In the genomic region with DNA sequence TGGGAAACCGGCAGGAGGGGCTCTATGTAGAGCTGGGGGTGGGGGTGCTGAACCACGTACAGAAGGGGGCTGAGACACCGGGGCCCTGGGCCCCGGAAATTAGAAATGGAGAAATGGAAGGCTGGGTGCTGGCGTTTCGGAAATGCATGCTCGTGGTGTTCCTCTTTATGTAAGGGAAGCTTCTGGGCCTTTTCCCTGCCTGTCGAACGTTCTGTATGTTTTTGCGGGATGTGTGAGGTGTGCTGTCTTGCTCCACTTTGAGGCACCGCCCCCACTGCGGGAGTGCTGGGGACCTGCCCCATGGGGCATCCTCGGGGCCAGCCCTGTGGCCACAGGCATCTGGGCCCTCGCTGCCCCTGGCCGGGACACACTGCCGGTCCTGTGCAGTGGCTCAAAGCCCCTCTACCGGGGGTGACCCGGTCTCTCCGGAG, we compare ENCODE assay signal across 15 cellular contexts. TPM values are rescaled to one million over a fixed set of nuclear protein-coding genes. Genes with fewer than 3 reads are reported as not detected.
DNase-seq lines count a peak whose midpoint lies in the region; ATAC-seq, FAIRE-seq and TF ChIP-seq lines count a peak whose summit lies in the region.
"Had no signal": no experiment of that assay in that cellular context is flagged by ENCODE, and none has a peak within 500 bp of the region (broad histone marks: within the 10 kb centered on the region; RNA-seq: fewer than 3 reads in every experiment).

No MANE protein-coding gene starts in this region.

- H3K4me3 Mint-ChIP-seq in glutamatergic neuron (ENCODE audit: unreplicated experiment), result no peak overlapping the region

- no peak for TF ChIP-seq RAD21 in HepG2 (CRISPR knock-in tag; IDR thresholded peaks at IDR 0.05)

- no peaks in the 10 kb centered on the region for H3K36me3 ChIP-seq in right lobe of liver
- no peaks in the 10 kb centered on the region for H3K36me3 ChIP-seq in HepG2 (replicated peaks in 1 of 2; ENCODE audit: control insufficient read depth in 1 of 2, insufficient read depth in 2 of 2, low read length in 2 of 2)
- H3K36me3 ChIP-seq in mesodermal cell (ENCODE audit: control insufficient read depth, insufficient read depth, low read length), result no peaks in the 10 kb centered on the region
- H3K36me3 ChIP-seq in upper lobe of right lung, result no peaks in the 10 kb centered on the region
- H3K36me3 ChIP-seq: BE2C, esophagus squamous epithelium had no signal

- POLR2A ChIA-PET in HepG2 (lab: Yijun Ruan, JAX), result no interaction called here
- POLR2A ChIA-PET in GM10248 (lab: Yijun Ruan, JAX), result no interaction called here

- peaks cover 5% of the 10 kb centered on the region for H3K9me3 Mint-ChIP-seq in glutamatergic neuron (ENCODE audit: unreplicated experiment)

- H3K4me3 ChIP-seq in right lobe of liver (no peak overlapping the region), HepG2 (replicated peaks in 1 of 3; ENCODE audit: insufficient read depth in 1 of 3, low read depth in 2 of 3, low read length in 3 of 3) (no peak overlapping the region), coronary artery (peak overlapping the region; percentile 65), mesodermal cell (ENCODE audit: extremely low read depth, insufficient read depth, low read length, poor library complexity, severe bottlenecking) (peak overlapping the region; percentile 28), upper lobe of right lung (peak overlapping the region; percentile 25)

- no peak for FAIRE-seq in HepG2 (lab: Jason Lieb, UNC)

- H3K27me3 Mint-ChIP-seq in glutamatergic neuron (ENCODE audit: unreplicated experiment), result peaks cover 23% of the 10 kb centered on the region

- H3K36me3 Mint-ChIP-seq in glutamatergic neuron (ENCODE audit: unreplicated experiment), result no peaks in the 10 kb centered on the region

- H3K27ac Mint-ChIP-seq in glutamatergic neuron (ENCODE audit: unreplicated experiment), result no peak overlapping the region

- DNase-seq in right lobe of liver, result no peak
- no peak for DNase-seq in HepG2 (ENCODE audit: low spot score)
- no peak for DNase-seq in coronary artery (ENCODE audit: low spot score)
- DNase-seq in upper lobe of right lung, result no peak
- no peak for DNase-seq in GM10248 (ENCODE audit: extremely low spot score)
- DNase-seq in glutamatergic neuron, result no peak
- DNase-seq: BE2C, caudate nucleus, esophagus squamous epithelium, NCI-H1930 had no signal

- in situ Hi-C loops in HepG2 (cut with HindIII; ENCODE audit: extremely low pct_ligation_motif_present, low pct_unique_long_range_greater_than_20kb), result no loop called here

- ATAC-seq in right lobe of liver (peak; percentile 12 to 46 (median 30)), HepG2 (no peak), upper lobe of right lung (peak; percentile 25), GM18505 (IDR thresholded peaks at IDR 0.05; ENCODE audit: unreplicated experiment) (no peak)

- H3K4me1 ChIP-seq in right lobe of liver (peaks cover 0 to 9% (median 0%) of the 10 kb centered on the region in 4 donors), HepG2 (ENCODE audit: insufficient read depth, low read length) (no peaks in the 10 kb centered on the region), mesodermal cell (ENCODE audit: control insufficient read depth, insufficient read depth, low read length, poor library complexity, severe bottlenecking) (peaks cover 19% of the 10 kb centered on the region), upper lobe of right lung (peaks cover 14% of the 10 kb centered on the region)
- H3K4me1 ChIP-seq: BE2C, parathyroid adenoma had no signal

- H3K27me3 ChIP-seq in right lobe of liver (peaks cover 0 to 4% of the 10 kb centered on the region in 2 donors), HepG2 (ENCODE audit: control insufficient read depth in 1 of 2, insufficient read depth in 2 of 2, low read length in 2 of 2) (peaks cover 13 to 66% of the 10 kb centered on the region in 2 experiments), upper lobe of right lung (peaks cover 78% of the 10 kb centered on the region)

- no peak overlapping the region for H3K4me2 ChIP-seq in HepG2 (ENCODE audit: low read depth, low read length)

- no peaks in the 10 kb centered on the region for H3K79me2 ChIP-seq in HepG2 (ENCODE audit: insufficient read depth, low read length)
- H3K79me2 ChIP-seq: parathyroid adenoma had no signal

- no peak for TF ChIP-seq EP300 in HepG2 (IDR thresholded peaks at IDR 0.05; ENCODE audit: low read depth in 2 of 2, low read length in 2 of 2)
- no peak for TF ChIP-seq EP300 in HepG2 (CRISPR knock-in tag; IDR thresholded peaks at IDR 0.05; ENCODE audit: borderline replicate concordance)

- H3K27ac ChIP-seq in right lobe of liver, result no peak overlapping the region
- no peak overlapping the region for H3K27ac ChIP-seq in HepG2 (ENCODE audit: extremely low read length, insufficient read depth, low read length)
- peak overlapping the region in 1 of 2 donors; percentile 71 for H3K27ac ChIP-seq in coronary artery
- H3K27ac ChIP-seq in mesodermal cell (ENCODE audit: low read depth, low read length, severe bottlenecking), result no peak overlapping the region
- peak overlapping the region; percentile 63 for H3K27ac ChIP-seq in upper lobe of right lung
- H3K27ac ChIP-seq: parathyroid adenoma had no signal

- no peaks in the 10 kb centered on the region for H3K9me3 ChIP-seq in right lobe of liver
- H3K9me3 ChIP-seq in HepG2 (ENCODE audit: low read length), result no peaks in the 10 kb centered on the region
- no peaks in the 10 kb centered on the region for H3K9me3 ChIP-seq in mesodermal cell (ENCODE audit: control insufficient read depth, low read length)
- no peaks in the 10 kb centered on the region for H3K9me3 ChIP-seq in upper lobe of right lung
- H3K9me3 ChIP-seq: BE2C, esophagus squamous epithelium had no signal

- intact Hi-C loops in right lobe of liver (cut with DNase I), result no loop called here
- intact Hi-C loops in HepG2 (cut with micrococcal nuclease; ENCODE audit: unreplicated experiment), result no loop called here
- intact Hi-C loops in upper lobe of right lung (cut with DNase I), result no loop called here

- peaks cover 4% of the 10 kb centered on the region for H3K4me1 Mint-ChIP-seq in glutamatergic neuron (ENCODE audit: low read depth, unreplicated experiment)

- TF ChIP-seq CTCF in right lobe of liver (IDR thresholded peaks at IDR 0.05), result no peak
- no peak for TF ChIP-seq CTCF in HepG2 (CRISPR knock-in tag; IDR thresholded peaks at IDR 0.05)
- TF ChIP-seq CTCF in coronary artery (IDR thresholded peaks at IDR 0.05), result no peak
- TF ChIP-seq CTCF in upper lobe of right lung (IDR thresholded peaks at IDR 0.05), result no peak
- TF ChIP-seq CTCF in GM10248 (IDR thresholded peaks at IDR 0.05; ENCODE audit: control extremely low read depth, extremely low read depth, low read depth, missing control alignments), result no peak
- TF ChIP-seq CTCF in glutamatergic neuron (IDR thresholded peaks at IDR 0.05; ENCODE audit: partially characterized antibody, unreplicated experiment), result no peak

- TF ChIP-seq POLR2A in right lobe of liver (IDR thresholded peaks at IDR 0.05), result no peak
- no peak for TF ChIP-seq POLR2A in HepG2 (IDR thresholded peaks at IDR 0.05; ENCODE audit: insufficient read depth in 1 of 2, low read depth in 2 of 2, low read length in 2 of 2)
- TF ChIP-seq POLR2A in GM18505 (IDR thresholded peaks at IDR 0.05; ENCODE audit: borderline replicate concordance, extremely low read depth, insufficient read depth, insufficient read length), result no peak

- BruUV-seq in HepG2 (replicated peaks; lab: Mats Ljungman, UMichigan), result no TSS peak

- WGBS in right lobe of liver (ENCODE audit: insufficient coverage, low coverage, low lambda C conversion rate, missing lambda C conversion rate), result 2% methylated on average over 8 of the region's 19 CpGs
- WGBS in HepG2 (ENCODE audit: low lambda C conversion rate), result 14% methylated on average over 10 of the region's 19 CpGs
- 3 to 7% methylated on average over 14 to 15 of the region's 19 CpGs for WGBS in mesodermal cell (ENCODE audit: insufficient coverage in 2 of 2), 2 experiments

- no peak overlapping the region for H2AFZ ChIP-seq in HepG2 (ENCODE audit: low read length)
- H2AFZ ChIP-seq: parathyroid adenoma had no signal

- no peak overlapping the region for H3K9ac ChIP-seq in HepG2 (ENCODE audit: insufficient read depth, low read depth, low read length)
- H3K9ac ChIP-seq: parathyroid adenoma had no signal

- CTCF ChIA-PET in HepG2 (lab: Yijun Ruan, JAX; ENCODE audit: low intra/inter-chr PET ratio, low total read pairs), result no interaction called here
- CTCF ChIA-PET in GM10248 (lab: Yijun Ruan, JAX), result no interaction called here

- 0 out of 2 replicates have a peak, but pooled peaks cover 3% of the 10 kb centered on the region for H4K20me1 ChIP-seq in HepG2 (ENCODE audit: insufficient read depth, low read length)

RNA-seq across cellular contexts. Expression of gene VENTX, which starts 1.7 kb away (rescaled TPM):
- total RNA-seq in right lobe of liver (under 1 TPM; 0.09 to 0.38 (median 0.19) TPM), HepG2 (2016; rRNA removed; fragmentation: Illumina TruSeq; extraction: Trizol) (not detected in 2 replicates), upper lobe of right lung (3.4 TPM), glutamatergic neuron (ENCODE audit: unreplicated experiment) (1.6 TPM)
- not detected in 2 replicates for total RNA-seq in HepG2 (2016; cell fraction: cytosol; rRNA removed; fragmentation: Illumina TruSeq; extraction: Trizol; ENCODE audit: low read depth)
- total RNA-seq in HepG2 (2016; cell fraction: insoluble cytoplasmic fraction; rRNA removed; fragmentation: Illumina TruSeq; extraction: Trizol), result not detected in 2 replicates
- total RNA-seq in HepG2 (2016; cell fraction: membrane; rRNA removed; fragmentation: Illumina TruSeq; extraction: Trizol), result not detected in 2 replicates
- not detected in 2 replicates for total RNA-seq in HepG2 (2016; cell fraction: nucleus; rRNA removed; fragmentation: Illumina TruSeq; extraction: Trizol)
- polyA plus RNA-seq in HepG2 (2011; rRNA removed), result not detected in 2 replicates
- not detected in 2 replicates for polyA plus RNA-seq in HepG2 (2011; cell fraction: cytosol; rRNA removed)
- polyA plus RNA-seq in HepG2 (2011; cell fraction: nucleus; rRNA removed), result not detected in 2 replicates
- polyA plus RNA-seq in HepG2 (2012), result not detected in 2 replicates
- polyA plus RNA-seq in HepG2 (2016; cell fraction: cytosol; fragmentation: Illumina TruSeq; extraction: Trizol; ENCODE audit: low read depth), result not detected in 2 replicates
- polyA plus RNA-seq in HepG2 (2016; cell fraction: insoluble cytoplasmic fraction; fragmentation: Illumina TruSeq; extraction: Trizol; ENCODE audit: low read depth), result not detected in 2 replicates
- polyA plus RNA-seq in HepG2 (2016; cell fraction: membrane; fragmentation: Illumina TruSeq; extraction: Trizol; ENCODE audit: low read depth), result not detected in 2 replicates
- not detected in 2 replicates for polyA plus RNA-seq in HepG2 (2016; cell fraction: nucleus; fragmentation: Illumina TruSeq; extraction: Trizol; ENCODE audit: insufficient read depth, low read depth)
- not detected in 2 replicates for polyA minus RNA-seq in HepG2 (2011; rRNA and poly(A)+ RNA removed; ENCODE audit: low replicate concordance)
- not detected in 2 replicates for polyA minus RNA-seq in HepG2 (2011; cell fraction: cytosol; rRNA and poly(A)+ RNA removed)
- polyA minus RNA-seq in HepG2 (2011; cell fraction: nucleus; rRNA and poly(A)+ RNA removed), result not detected in 2 replicates
- 0.37 TPM for polyA plus RNA-seq in mesodermal cell (2013, experiment 1 of 2)
- 0.25 TPM for polyA plus RNA-seq in mesodermal cell (2013, experiment 2 of 2)
- total RNA-seq: kidney epithelial cell, temporal lobe had no signal

RNA-seq across cellular contexts. Expression of gene UTF1, which starts 5.9 kb away (rescaled TPM):
- total RNA-seq in right lobe of liver (not detected), HepG2 (2016; rRNA removed; fragmentation: Illumina TruSeq; extraction: Trizol) (not detected in 2 replicates), upper lobe of right lung (not detected), glutamatergic neuron (ENCODE audit: unreplicated experiment) (0.61 TPM)
- total RNA-seq in HepG2 (2016; cell fraction: cytosol; rRNA removed; fragmentation: Illumina TruSeq; extraction: Trizol; ENCODE audit: low read depth), result not detected in 2 replicates
- not detected in 2 replicates for total RNA-seq in HepG2 (2016; cell fraction: insoluble cytoplasmic fraction; rRNA removed; fragmentation: Illumina TruSeq; extraction: Trizol)
- total RNA-seq in HepG2 (2016; cell fraction: membrane; rRNA removed; fragmentation: Illumina TruSeq; extraction: Trizol), result not detected in 2 replicates
- not detected in 2 replicates for total RNA-seq in HepG2 (2016; cell fraction: nucleus; rRNA removed; fragmentation: Illumina TruSeq; extraction: Trizol)
- polyA plus RNA-seq in HepG2 (2011; rRNA removed), result not detected in 2 replicates
- not detected in 2 replicates for polyA plus RNA-seq in HepG2 (2011; cell fraction: cytosol; rRNA removed)
- polyA plus RNA-seq in HepG2 (2011; cell fraction: nucleus; rRNA removed), result not detected in 2 replicates
- polyA plus RNA-seq in HepG2 (2012), result not detected in 2 replicates
- not detected in 2 replicates for polyA plus RNA-seq in HepG2 (2016; cell fraction: cytosol; fragmentation: Illumina TruSeq; extraction: Trizol; ENCODE audit: low read depth)
- polyA plus RNA-seq in HepG2 (2016; cell fraction: insoluble cytoplasmic fraction; fragmentation: Illumina TruSeq; extraction: Trizol; ENCODE audit: low read depth), result not detected in 2 replicates
- polyA plus RNA-seq in HepG2 (2016; cell fraction: membrane; fragmentation: Illumina TruSeq; extraction: Trizol; ENCODE audit: low read depth), result not detected in 2 replicates
- polyA plus RNA-seq in HepG2 (2016; cell fraction: nucleus; fragmentation: Illumina TruSeq; extraction: Trizol; ENCODE audit: insufficient read depth, low read depth), result not detected in 2 replicates
- polyA minus RNA-seq in HepG2 (2011; rRNA and poly(A)+ RNA removed; ENCODE audit: low replicate concordance), result not detected in 2 replicates
- polyA minus RNA-seq in HepG2 (2011; cell fraction: cytosol; rRNA and poly(A)+ RNA removed), result not detected in 2 replicates
- polyA minus RNA-seq in HepG2 (2011; cell fraction: nucleus; rRNA and poly(A)+ RNA removed), result not detected in 2 replicates
- polyA plus RNA-seq in mesodermal cell (2013, experiment 1 of 2), result not detected
- not detected for polyA plus RNA-seq in mesodermal cell (2013, experiment 2 of 2)
- total RNA-seq: esophagus squamous epithelium, kidney epithelial cell, temporal lobe had no signal

RNA-seq across cellular contexts. Expression of gene ADAM8, which starts 40.8 kb away (rescaled TPM):
- total RNA-seq in right lobe of liver, result 1 to 10 TPM; 2.6 to 8.8 (median 5.2) TPM
- total RNA-seq in HepG2 (2016; rRNA removed; fragmentation: Illumina TruSeq; extraction: Trizol), result 0.07 and 0.93 TPM in 2 replicates
- total RNA-seq in HepG2 (2016; cell fraction: cytosol; rRNA removed; fragmentation: Illumina TruSeq; extraction: Trizol; ENCODE audit: low read depth), result not detected in 2 replicates
- total RNA-seq in HepG2 (2016; cell fraction: insoluble cytoplasmic fraction; rRNA removed; fragmentation: Illumina TruSeq; extraction: Trizol), result 0.37 TPM in 1 of 2 replicates, not detected in the other
- total RNA-seq in HepG2 (2016; cell fraction: membrane; rRNA removed; fragmentation: Illumina TruSeq; extraction: Trizol), result 0.06 TPM in 1 of 2 replicates, not detected in the other
- 0.34 and 0.50 TPM in 2 replicates for total RNA-seq in HepG2 (2016; cell fraction: nucleus; rRNA removed; fragmentation: Illumina TruSeq; extraction: Trizol)
- 0.24 and 0.65 TPM in 2 replicates for polyA plus RNA-seq in HepG2 (2011; rRNA removed)
- polyA plus RNA-seq in HepG2 (2011; cell fraction: cytosol; rRNA removed), result 0.04 and 0.11 TPM in 2 replicates
- polyA plus RNA-seq in HepG2 (2011; cell fraction: nucleus; rRNA removed), result 4.2 and 6.4 TPM in 2 replicates
- polyA plus RNA-seq in HepG2 (2012), result 0.08 and 0.77 TPM in 2 replicates
- not detected in 2 replicates for polyA plus RNA-seq in HepG2 (2016; cell fraction: cytosol; fragmentation: Illumina TruSeq; extraction: Trizol; ENCODE audit: low read depth)
- not detected in 2 replicates for polyA plus RNA-seq in HepG2 (2016; cell fraction: insoluble cytoplasmic fraction; fragmentation: Illumina TruSeq; extraction: Trizol; ENCODE audit: low read depth)
- polyA plus RNA-seq in HepG2 (2016; cell fraction: membrane; fragmentation: Illumina TruSeq; extraction: Trizol; ENCODE audit: low read depth), result 0.06 TPM in 1 of 2 replicates, not detected in the other
- 0.60 and 0.63 TPM in 2 replicates for polyA plus RNA-seq in HepG2 (2016; cell fraction: nucleus; fragmentation: Illumina TruSeq; extraction: Trizol; ENCODE audit: insufficient read depth, low read depth)
- polyA minus RNA-seq in HepG2 (2011; rRNA and poly(A)+ RNA removed; ENCODE audit: low replicate concordance), result 0.06 and 2.8 TPM in 2 replicates
- not detected in 2 replicates for polyA minus RNA-seq in HepG2 (2011; cell fraction: cytosol; rRNA and poly(A)+ RNA removed)
- 1.6 and 1.7 TPM in 2 replicates for polyA minus RNA-seq in HepG2 (2011; cell fraction: nucleus; rRNA and poly(A)+ RNA removed)
- polyA plus RNA-seq in mesodermal cell (2013, experiment 1 of 2), result 1.1 TPM
- polyA plus RNA-seq in mesodermal cell (2013, experiment 2 of 2), result 1.9 TPM
- total RNA-seq in upper lobe of right lung, result 20.3 TPM
- 5.4 TPM for total RNA-seq in glutamatergic neuron (ENCODE audit: unreplicated experiment)

Comparison
In these comparisons a context has a peak if more than half of its experiments do, and no peak if none do; other contexts are left out.
1. ATAC-seq: peak in right lobe of liver (4 of 4) and upper lobe of right lung (single experiment); none in HepG2 (single experiment) and GM18505 (single experiment).
2. H3K4me3 ChIP-seq: peak in coronary artery (single experiment), mesodermal cell (single experiment) and upper lobe of right lung (single experiment); none in right lobe of liver (0 of 3) and HepG2 (0 of 3).